Comparison of ENCODE assay signal across 1 cellular context in the genomic region with DNA sequence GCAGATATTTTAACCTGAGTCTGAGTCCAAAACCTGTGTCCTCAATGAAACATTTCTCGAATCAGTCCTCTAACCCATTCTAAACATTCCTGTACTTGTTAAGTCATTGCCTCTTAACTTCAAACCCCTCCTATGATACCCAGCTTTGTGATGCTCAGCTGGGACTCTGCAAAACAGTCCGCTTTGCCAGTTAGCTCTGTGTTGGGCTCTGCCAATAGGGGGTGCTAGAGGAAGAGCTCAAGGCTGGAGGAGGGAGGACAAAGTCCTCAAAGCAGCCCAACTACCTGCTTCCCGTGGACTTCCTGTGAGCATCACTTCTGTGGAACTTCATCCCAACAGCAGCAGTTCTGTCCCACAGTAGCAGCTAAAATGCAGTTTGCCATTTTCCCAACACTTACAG.
TF ChIP-seq lines count a peak whose summit lies in the region.

No MANE protein-coding gene starts in this region.

TF ChIP-seq in HepG2, 621 proteins besides CTCF, POLR2A, EP300 and RAD21:
- TF ChIP-seq ZNF142 (CRISPR knock-in tag; IDR thresholded peaks at IDR 0.05) = no peak
- peak; percentile 51 for TF ChIP-seq HNF4A (CRISPR knock-in tag; IDR thresholded peaks at IDR 0.05)
- no peak for TF ChIP-seq GABPA (IDR thresholded peaks at IDR 0.05; ENCODE audit: low read depth, low read length)
- TF ChIP-seq GABPA (CRISPR knock-in tag; IDR thresholded peaks at IDR 0.05; ENCODE audit: low read depth) = peak; percentile 42
- TF ChIP-seq SIN3B (IDR thresholded peaks at IDR 0.05; ENCODE audit: low read length) = no peak
